10 cellular contexts compared by ENCODE assay signal in genomic region chr15:60673918-60674558, GRCh38.
DNase-seq lines count a peak whose midpoint lies in the region; ATAC-seq and TF ChIP-seq lines count a peak whose summit lies in the region.
"Had no signal": no experiment of that assay in that cellular context is flagged by ENCODE, and none has a peak within 500 bp of the region (broad histone marks: within the 10 kb centered on the region; RNA-seq: fewer than 3 reads in every experiment).

No MANE protein-coding gene starts in this region.

- DNase-seq in activated CD4-positive, CD25-positive, alpha-beta regulatory T cell treated with anti-CD3 and anti-CD28 coated beads, Interleukin-2, amount 50 U/mL, for 72 hours, result no peak
- peak; percentile 18 for DNase-seq in T-helper 2 cell treated with Interferon-gamma antibody and Interleukin-4, amounts not matched to agents 5 μg/mL and 100 μg/mL, for 36 hours (ENCODE audit: low spot score)
- peak; percentile 89 for DNase-seq in fibroblast of gingiva (ENCODE audit: low read depth)
- DNase-seq in skeletal muscle cell (ENCODE audit: low read depth), result peak; percentile 92
- no peak for DNase-seq in NCI-H526 treated with DMSO at 0.1 percent for 48 hours (lab: John Stamatoyannopoulos, UW)
- DNase-seq in progenitor cell of endocrine pancreas (ENCODE audit: low spot score, unreplicated experiment), result no peak
- DNase-seq: naive B cell had no signal

- H3K4me3 Mint-ChIP-seq in T-helper 2 cell treated with Interferon-gamma antibody and Interleukin-4, amounts not matched to agents 5 μg/mL and 100 μg/mL, for 36 hours, result no peak overlapping the region
- no peak overlapping the region for H3K4me3 Mint-ChIP-seq in progenitor cell of endocrine pancreas (ENCODE audit: low read depth)
- H3K4me3 Mint-ChIP-seq: CD8-positive, alpha-beta memory T cell; naive B cell had no signal

- H3K4me1 Mint-ChIP-seq in T-helper 2 cell treated with Interferon-gamma antibody and Interleukin-4, amounts not matched to agents 5 μg/mL and 100 μg/mL, for 36 hours (ENCODE audit: low read depth), result no peaks in the 10 kb centered on the region
- H3K4me1 Mint-ChIP-seq in progenitor cell of endocrine pancreas (ENCODE audit: low read depth), result peaks cover 1% of the 10 kb centered on the region
- H3K4me1 Mint-ChIP-seq: naive B cell had no signal

- H3K36me3 Mint-ChIP-seq in T-helper 2 cell treated with Interferon-gamma antibody and Interleukin-4, amounts not matched to agents 5 μg/mL and 100 μg/mL, for 36 hours (ENCODE audit: low read depth), result no peaks in the 10 kb centered on the region
- no peaks in the 10 kb centered on the region for H3K36me3 Mint-ChIP-seq in progenitor cell of endocrine pancreas (ENCODE audit: insufficient read depth)
- H3K36me3 Mint-ChIP-seq: naive B cell had no signal

- no peak overlapping the region for H3K4me3 ChIP-seq in skeletal muscle cell (ENCODE audit: low read depth, low read length)

- H3K27ac Mint-ChIP-seq in T-helper 2 cell treated with Interferon-gamma antibody and Interleukin-4, amounts not matched to agents 5 μg/mL and 100 μg/mL, for 36 hours, result no peak overlapping the region
- no peak overlapping the region for H3K27ac Mint-ChIP-seq in progenitor cell of endocrine pancreas
- H3K27ac Mint-ChIP-seq: naive B cell had no signal

- peak; percentile 76 to 82 for ATAC-seq in activated CD4-positive, CD25-positive, alpha-beta regulatory T cell treated with anti-CD3 and anti-CD28 coated beads, Interleukin-2, amount 50 U/mL, for 24 hours
- ATAC-seq in GM21381 (IDR thresholded peaks at IDR 0.05; ENCODE audit: unreplicated experiment), result no peak

- no peaks in the 10 kb centered on the region for H3K9me3 Mint-ChIP-seq in T-helper 2 cell treated with Interferon-gamma antibody and Interleukin-4, amounts not matched to agents 5 μg/mL and 100 μg/mL, for 36 hours
- H3K9me3 Mint-ChIP-seq in progenitor cell of endocrine pancreas (ENCODE audit: low read depth), result no peaks in the 10 kb centered on the region
- H3K9me3 Mint-ChIP-seq: CD8-positive, alpha-beta memory T cell; naive B cell had no signal

- H3K27me3 Mint-ChIP-seq in T-helper 2 cell treated with Interferon-gamma antibody and Interleukin-4, amounts not matched to agents 5 μg/mL and 100 μg/mL, for 36 hours (ENCODE audit: low read depth), result peaks cover 19% of the 10 kb centered on the region
- peaks cover 4% of the 10 kb centered on the region for H3K27me3 Mint-ChIP-seq in progenitor cell of endocrine pancreas
- H3K27me3 Mint-ChIP-seq: CD8-positive, alpha-beta memory T cell had no signal

- TF ChIP-seq CTCF in progenitor cell of endocrine pancreas (IDR thresholded peaks at IDR 0.05; ENCODE audit: unreplicated experiment), result no peak

Comparison
In these comparisons a context has a peak if more than half of its experiments do, and no peak if none do; other contexts are left out.
1. DNase-seq: peak in T-helper 2 cell treated with Interferon-gamma antibody and Interleukin-4, amounts not matched to agents 5 μg/mL and 100 μg/mL, for 36 hours (single experiment), fibroblast of gingiva (single experiment) and skeletal muscle cell (single experiment); none in activated CD4-positive, CD25-positive, alpha-beta regulatory T cell treated with anti-CD3 and anti-CD28 coated beads, Interleukin-2, amount 50 U/mL, for 72 hours (single experiment), NCI-H526 treated with DMSO at 0.1 percent for 48 hours (single experiment) and progenitor cell of endocrine pancreas (single experiment).